15 cellular contexts compared by ENCODE assay signal in genomic region chr11:35308157-35308556, GRCh38.
"Had no signal": no experiment of that assay in that cellular context is flagged by ENCODE, and none has a peak within 500 bp of the region (broad histone marks: within the 10 kb centered on the region; RNA-seq: fewer than 3 reads in every experiment).

No MANE protein-coding gene starts in this region.

- ATAC-seq: activated CD4-positive, CD25-positive, alpha-beta regulatory T cell treated with anti-CD3 and anti-CD28 coated beads, Interleukin-2, amount 50 U/mL, for 24 hours; activated naive CD4-positive, alpha-beta T cell treated with anti-CD3 and anti-CD28 coated beads, Interleukin-2, amount 50 U/mL, for 72 hours; natural killer cell; pancreas; right lobe of liver had no signal

- H3K9me3 Mint-ChIP-seq: activated naive CD4-positive, alpha-beta T cell treated with anti-CD3 and anti-CD28 coated beads, Interleukin-2, amount 50 U/mL, for 72 hours; natural killer cell had no signal

- H3K27ac Mint-ChIP-seq: activated naive CD4-positive, alpha-beta T cell treated with anti-CD3 and anti-CD28 coated beads, Interleukin-2, amount 50 U/mL, for 72 hours; natural killer cell had no signal

- H3K4me3 Mint-ChIP-seq: natural killer cell had no signal

- DNase-seq: activated CD8-positive, alpha-beta memory T cell treated with anti-CD3 and anti-CD28 coated beads for 24 hours; activated CD8-positive, alpha-beta memory T cell treated with anti-CD3 and anti-CD28 coated beads, Interleukin-2, amount 50 U/mL, for 48 hours; activated gamma-delta T cell treated with Interleukin-2 at 50 U/mL for 16 hours; cortex of kidney; effector CD4-positive, alpha-beta T cell; mesendoderm; natural killer cell; pancreas; right lobe of liver; small intestine; stimulated activated CD4-positive, alpha-beta T cell treated with anti-CD3 and anti-CD28 coated beads, Interleukin-4, amount 100 ng/mL, for 1 hour; T1000; testis had no signal

- H3K36me3 Mint-ChIP-seq: activated naive CD4-positive, alpha-beta T cell treated with anti-CD3 and anti-CD28 coated beads, Interleukin-2, amount 50 U/mL, for 72 hours; natural killer cell had no signal
